ENCODE assay signal across 12 cellular contexts in the genomic region with DNA sequence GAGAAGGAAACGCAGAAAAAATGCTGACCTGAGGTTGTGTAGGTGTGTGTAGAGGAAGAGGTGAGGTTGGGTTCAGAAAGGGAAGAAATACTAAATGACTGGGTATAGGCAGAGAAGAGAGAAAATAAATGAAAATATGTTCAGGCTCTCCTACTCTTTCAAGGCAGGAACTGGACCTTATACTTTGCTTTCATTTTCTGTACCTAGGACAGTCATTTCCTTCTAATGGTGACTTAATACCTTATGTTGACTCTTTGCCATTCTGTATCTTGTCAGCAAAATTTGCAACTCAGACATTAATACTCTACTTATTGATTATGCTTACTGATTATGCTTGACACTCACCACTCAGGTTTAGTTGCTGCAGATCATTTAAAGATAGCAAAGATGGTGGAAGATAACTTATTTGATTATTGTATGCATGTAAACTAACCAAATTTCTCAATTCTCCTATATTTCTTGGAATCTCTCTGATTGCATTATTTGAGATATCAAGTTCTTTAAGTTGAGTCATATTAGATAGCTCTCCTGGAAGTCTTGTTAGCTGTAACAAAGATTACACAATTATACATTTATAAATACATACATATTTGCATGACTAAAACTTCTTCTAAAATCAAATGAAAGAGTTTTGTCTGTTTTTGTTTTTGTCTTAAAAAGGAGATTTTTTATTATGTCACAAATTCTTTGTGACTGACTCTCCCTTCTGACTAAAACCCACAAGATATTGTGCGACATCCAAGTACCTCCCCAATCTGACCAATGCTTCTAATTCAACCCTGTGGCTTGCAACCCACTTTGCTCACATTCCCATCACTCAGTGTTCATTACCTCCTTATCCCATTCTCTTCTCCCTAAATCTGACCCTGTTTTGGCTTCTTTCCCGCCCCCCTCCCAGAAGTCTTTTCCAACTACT. TPM values are rescaled to one million over a fixed set of nuclear protein-coding genes. Genes with fewer than 3 reads are reported as not detected.
DNase-seq lines count a peak whose midpoint lies in the region; ATAC-seq, FAIRE-seq and TF ChIP-seq lines count a peak whose summit lies in the region.
"Had no signal": no experiment of that assay in that cellular context is flagged by ENCODE, and none has a peak within 500 bp of the region (broad histone marks: within the 10 kb centered on the region; RNA-seq: fewer than 3 reads in every experiment).

No MANE protein-coding gene starts in this region.

- no peak for FAIRE-seq in urothelium cell line (lab: Jason Lieb, UNC)

- H3K4me3 ChIP-seq in adipocyte (ENCODE audit: low read length) = peak overlapping the region; percentile 48
- H3K4me3 ChIP-seq in CD8-positive, alpha-beta T cell (ENCODE audit: low read depth, low read length) = no peak overlapping the region
- H3K4me3 ChIP-seq: skin epidermis had no signal

- DNase-seq in activated CD4-positive, CD25-positive, alpha-beta regulatory T cell treated with anti-CD3 and anti-CD28 coated beads, Interleukin-2, amount 50 U/mL, for 72 hours = no peak
- DNase-seq in adipocyte (ENCODE audit: low read depth) = peak; percentile 80
- peak; percentile 56 for DNase-seq in urothelium cell line (ENCODE audit: low spot score)
- no peak for DNase-seq in DMS114 treated with DMSO at 0.1 percent for 48 hours (lab: John Stamatoyannopoulos, UW; ENCODE audit: unreplicated experiment)
- no peak for DNase-seq in CD8-positive, alpha-beta T cell
- DNase-seq in stimulated activated CD4-positive, alpha-beta T cell treated with anti-CD3 and anti-CD28 coated beads, Interleukin-2, amount 100 ng/mL, for 48 hours = no peak
- DNase-seq: NCI-H1105 treated with DMSO at 0.1 percent for 48 hours had no signal

- peaks cover 25% of the 10 kb centered on the region for H3K4me1 ChIP-seq in adipocyte (ENCODE audit: control insufficient read depth, insufficient read depth, low read length)
- H3K4me1 ChIP-seq in CD8-positive, alpha-beta T cell (ENCODE audit: insufficient read depth, low read length) = no peaks in the 10 kb centered on the region

- H3K4me1 Mint-ChIP-seq in CD8-positive, alpha-beta T cell (ENCODE audit: low read depth) = no peaks in the 10 kb centered on the region

- peaks cover 14% of the 10 kb centered on the region for H3K27me3 Mint-ChIP-seq in CD8-positive, alpha-beta T cell (ENCODE audit: low read depth)

- CTCF ChIA-PET in CD8-positive, alpha-beta T cell (lab: Charles Lee) = interaction anchor here (0.8 kb wide), 1 partner anchor 964 kb away, joined by 3 read pairs; no protein-coding TSS in a partner anchor

- no peaks in the 10 kb centered on the region for H3K9me3 ChIP-seq in adipocyte (ENCODE audit: control insufficient read depth, low read length)
- H3K9me3 ChIP-seq in CD8-positive, alpha-beta T cell (ENCODE audit: low read length) = no peaks in the 10 kb centered on the region

- ATAC-seq in activated CD4-positive, CD25-positive, alpha-beta regulatory T cell treated with anti-CD3 and anti-CD28 coated beads, Interleukin-2, amount 50 U/mL, for 24 hours = peak; percentile 55 to 58
- peak; percentile 96 for ATAC-seq in HG02981 (IDR thresholded peaks at IDR 0.05; ENCODE audit: unreplicated experiment)
- no peak for ATAC-seq in CD8-positive, alpha-beta T cell
- ATAC-seq: activated naive CD4-positive, alpha-beta T cell treated with anti-CD3 and anti-CD28 coated beads, Interleukin-2, amount 50 U/mL, for 72 hours had no signal

- H3K27ac Mint-ChIP-seq in CD8-positive, alpha-beta T cell = no peak overlapping the region
- H3K27ac Mint-ChIP-seq: activated naive CD4-positive, alpha-beta T cell treated with anti-CD3 and anti-CD28 coated beads, Interleukin-2, amount 50 U/mL, for 72 hours had no signal

- intact Hi-C loops in CD8-positive, alpha-beta T cell (cut with DNase I, micrococcal nuclease) = no loop called here

- no peak overlapping the region for H3K27ac ChIP-seq in CD8-positive, alpha-beta T cell (ENCODE audit: low read depth, low read length)
- H3K27ac ChIP-seq: 22Rv1 had no signal

- H3K27me3 ChIP-seq in adipocyte (replicated peaks; ENCODE audit: control insufficient read depth, insufficient read depth, low read length) = no peaks in the 10 kb centered on the region
- no peaks in the 10 kb centered on the region for H3K27me3 ChIP-seq in CD8-positive, alpha-beta T cell (ENCODE audit: insufficient read depth, low read length)

- no peak overlapping the region for H3K4me3 Mint-ChIP-seq in CD8-positive, alpha-beta T cell

- H3K36me3 Mint-ChIP-seq in CD8-positive, alpha-beta T cell = no peaks in the 10 kb centered on the region
- H3K36me3 Mint-ChIP-seq: activated naive CD4-positive, alpha-beta T cell treated with anti-CD3 and anti-CD28 coated beads, Interleukin-2, amount 50 U/mL, for 72 hours had no signal

- POLR2A ChIA-PET in CD8-positive, alpha-beta T cell (lab: Charles Lee) = no interaction called here

- no peaks in the 10 kb centered on the region for H3K9me3 Mint-ChIP-seq in CD8-positive, alpha-beta T cell
- H3K9me3 Mint-ChIP-seq: activated naive CD4-positive, alpha-beta T cell treated with anti-CD3 and anti-CD28 coated beads, Interleukin-2, amount 50 U/mL, for 72 hours had no signal

- peak overlapping the region; percentile 1 for H3K9ac ChIP-seq in adipocyte (ENCODE audit: low read length)

- H3K36me3 ChIP-seq in adipocyte (ENCODE audit: control insufficient read depth, insufficient read depth, low read length, severe bottlenecking) = no peaks in the 10 kb centered on the region
- no peaks in the 10 kb centered on the region for H3K36me3 ChIP-seq in CD8-positive, alpha-beta T cell (ENCODE audit: insufficient read depth, low read length)

- no peak for TF ChIP-seq CTCF in CD8-positive, alpha-beta T cell (IDR thresholded peaks at IDR 0.05)

RNA-seq across cellular contexts. Expression of a gene that starts 20.0 kb away (rescaled TPM):
- not detected for total RNA-seq in CD8-positive, alpha-beta T cell
- total RNA-seq: activated naive CD4-positive, alpha-beta T cell treated with anti-CD3 and anti-CD28 coated beads, Interleukin-2, amount 50 U/mL, for 72 hours had no signal

RNA-seq across cellular contexts. Expression of a gene that starts 24.6 kb away (rescaled TPM):
- 10 to 100 TPM; 44.3 to 44.4 TPM for total RNA-seq in CD8-positive, alpha-beta T cell

Comparison
In these comparisons a context has a peak if more than half of its experiments do, and no peak if none do; other contexts are left out.
1. DNase-seq: peak in adipocyte (single experiment) and urothelium cell line (single experiment); none in activated CD4-positive, CD25-positive, alpha-beta regulatory T cell treated with anti-CD3 and anti-CD28 coated beads, Interleukin-2, amount 50 U/mL, for 72 hours (single experiment), DMS114 treated with DMSO at 0.1 percent for 48 hours (single experiment), CD8-positive, alpha-beta T cell (0 of 7) and stimulated activated CD4-positive, alpha-beta T cell treated with anti-CD3 and anti-CD28 coated beads, Interleukin-2, amount 100 ng/mL, for 48 hours (0 of 2).